Comparison of ENCODE assay signal across 20 cellular contexts in the genomic region with DNA sequence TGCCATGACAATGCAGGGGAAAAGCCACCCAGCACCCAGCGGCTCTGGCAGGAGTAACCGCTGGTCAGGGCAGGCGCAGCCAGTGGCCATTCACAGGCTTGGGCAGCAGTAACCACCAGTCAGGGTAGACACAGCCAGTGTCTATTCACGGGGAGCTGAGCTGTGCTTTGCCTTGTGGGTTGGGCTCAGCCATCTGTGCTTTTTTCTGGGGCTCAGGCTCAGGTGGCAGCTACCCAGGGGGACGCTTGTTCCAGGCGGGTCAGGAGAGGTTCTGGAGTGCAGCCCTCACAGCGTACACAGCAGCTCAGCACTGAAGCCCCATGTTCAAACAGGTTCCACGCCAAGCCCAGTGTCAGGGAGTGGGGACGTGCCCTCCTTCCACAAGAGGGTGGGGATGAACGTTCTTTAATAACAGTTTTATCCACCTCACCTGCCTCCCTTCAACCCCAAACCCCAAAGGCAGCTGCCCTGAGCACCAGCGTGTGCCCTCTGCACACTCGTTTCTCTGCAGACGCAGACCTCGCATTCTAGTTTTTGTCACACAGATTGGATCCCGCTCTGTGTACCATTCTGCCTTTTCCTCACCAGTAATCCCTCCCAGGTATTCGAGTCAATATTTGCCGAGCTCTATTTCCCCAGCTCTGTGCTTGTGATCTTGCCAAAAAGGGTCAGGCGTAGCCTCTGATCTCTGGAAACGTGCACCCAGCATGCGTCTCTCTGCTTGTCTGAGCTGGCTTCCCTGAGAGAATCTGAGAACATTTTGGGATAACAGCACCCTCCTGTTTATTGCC. TPM values are rescaled to one million over a fixed set of nuclear protein-coding genes. Genes with fewer than 3 reads are reported as not detected.
A peak's percentile ranks its signal among the peaks of the same experiment; 100 is the strongest.
DNase-seq lines count a peak whose midpoint lies in the region; ATAC-seq and TF ChIP-seq lines count a peak whose summit lies in the region.
"Had no signal": no experiment of that assay in that cellular context is flagged by ENCODE, and none has a peak within 500 bp of the region (broad histone marks: within the 10 kb centered on the region; RNA-seq: fewer than 3 reads in every experiment).

No MANE protein-coding gene starts in this region.

- H3K4me1 ChIP-seq in colonic mucosa, result peaks cover 20% of the 10 kb centered on the region

- TF ChIP-seq CTCF in LNCaP clone FGC (IDR thresholded peaks at IDR 0.05; ENCODE audit: control insufficient read depth, extremely low read depth, insufficient read depth) (no peak), colonic mucosa (IDR thresholded peaks at IDR 0.05) (no peak)

- H3K9me3 ChIP-seq in colonic mucosa, result no peaks in the 10 kb centered on the region
- H3K9me3 ChIP-seq: sigmoid colon had no signal

- no peaks in the 10 kb centered on the region for H3K36me3 ChIP-seq in colonic mucosa
- H3K36me3 ChIP-seq: sigmoid colon had no signal

- intact Hi-C loops in colonic mucosa (cut with DNase I), result no loop called here

- H3K27me3 ChIP-seq in colonic mucosa, result no peaks in the 10 kb centered on the region

- no peak overlapping the region for H3K4me3 ChIP-seq in LNCaP clone FGC (ENCODE audit: low read depth, low read length)
- no peak overlapping the region for H3K4me3 ChIP-seq in colonic mucosa
- H3K4me3 ChIP-seq: sigmoid colon had no signal

- peak overlapping the region; percentile 82 for H3K27ac ChIP-seq in colonic mucosa
- H3K27ac ChIP-seq: sigmoid colon had no signal

- peak overlapping the region; percentile 37 to 74 for H3K9ac ChIP-seq in colonic mucosa (ENCODE audit: low read depth in 2 of 2, low read length in 2 of 2)

- DNase-seq in Ammon's horn (ENCODE audit: low spot score) (peak; percentile 17), LNCaP clone FGC (ENCODE audit: low read depth) (peak; percentile 25), colonic mucosa (peak; percentile 72), myocyte (ENCODE audit: low read depth) (peak; percentile 91), AML-193 (lab: John Stamatoyannopoulos, UW) (no peak)
- DNase-seq in stimulated activated CD4-positive, alpha-beta T cell treated with anti-CD3 and anti-CD28 coated beads, Interleukin-4, amount 100 ng/mL, for 24 hours, result no peak
- no peak for DNase-seq in activated CD4-positive, CD25-positive, alpha-beta regulatory T cell (lab: John Stamatoyannopoulos, UW)
- DNase-seq: activated CD4-positive, alpha-beta T cell treated with anti-CD3 and anti-CD28 coated beads, Interleukin-2, amount 50 U/mL, for 4 hours; activated T-cell treated with anti-CD3 and anti-CD28 coated beads, Interleukin-2, amount 50 U/mL, for 24 hours; dermis blood vessel endothelial cell; NCI-H2029 treated with DMSO at 0.1 percent for 48 hours; NCI-H524 treated with DMSO at 0.1 percent for 48 hours; occipital lobe; PC-3; sigmoid colon; stimulated activated CD4-positive, alpha-beta T cell treated with anti-CD3 and anti-CD28 coated beads, Interleukin-4, amount 100 ng/mL, for 1 hour had no signal

- no peak for ATAC-seq in HG02588 (IDR thresholded peaks at IDR 0.05; ENCODE audit: unreplicated experiment)
- ATAC-seq: activated naive CD4-positive, alpha-beta T cell treated with anti-CD3 and anti-CD28 coated beads, Interleukin-2, amount 50 U/mL, for 72 hours; PC-3 had no signal

RNA-seq across cellular contexts. Expression of gene FOXL3, which starts 28.7 kb away (rescaled TPM):
- under 1 TPM in 1 of 2 donors, not detected in 1; 0.79 TPM for total RNA-seq in colonic mucosa
- not detected in 2 replicates for total RNA-seq in myocyte
- polyA plus RNA-seq in myocyte (2012), result not detected
- total RNA-seq: activated naive CD4-positive, alpha-beta T cell treated with anti-CD3 and anti-CD28 coated beads, Interleukin-2, amount 50 U/mL, for 72 hours; CD8-positive, alpha-beta memory T cell; dermis blood vessel endothelial cell; occipital lobe; PC-3; sigmoid colon had no signal
- polyA plus RNA-seq: CD8-positive, alpha-beta memory T cell; esophagus; sigmoid colon had no signal

Comparison
In these comparisons a context has a peak if more than half of its experiments do, and no peak if none do; other contexts are left out.
1. DNase-seq: peak in Ammon's horn (single experiment), LNCaP clone FGC (single experiment), colonic mucosa (single experiment) and myocyte (single experiment); none in stimulated activated CD4-positive, alpha-beta T cell treated with anti-CD3 and anti-CD28 coated beads, Interleukin-4, amount 100 ng/mL, for 24 hours (single experiment), AML-193 (0 of 2) and activated CD4-positive, CD25-positive, alpha-beta regulatory T cell (0 of 4).